22 cellular contexts compared by ENCODE assay signal in the genomic region with DNA sequence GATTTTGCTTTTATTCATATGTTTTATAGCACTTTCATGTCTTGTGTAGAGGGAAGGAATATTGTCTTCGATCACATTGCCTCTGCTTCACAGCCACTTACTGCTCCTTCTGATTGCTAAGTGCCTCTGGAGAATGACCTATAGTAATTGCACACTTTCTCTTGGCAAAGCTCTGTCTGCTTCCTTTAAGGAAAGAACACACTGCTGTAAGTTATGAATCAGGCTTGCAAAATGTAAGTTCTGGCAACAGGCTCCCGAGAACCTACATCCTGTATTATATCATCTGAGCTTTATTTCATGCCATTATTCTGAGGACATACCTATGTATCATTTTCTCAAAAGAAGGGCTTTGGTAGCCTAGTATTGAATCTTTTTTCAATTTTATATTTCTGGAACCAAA.
DNase-seq lines count a peak whose midpoint lies in the region; ATAC-seq and TF ChIP-seq lines count a peak whose summit lies in the region.
"Had no signal": no experiment of that assay in that cellular context is flagged by ENCODE, and none has a peak within 500 bp of the region (broad histone marks: within the 10 kb centered on the region; RNA-seq: fewer than 3 reads in every experiment).

No MANE protein-coding gene starts in this region.

- no peak overlapping the region for H3K27ac ChIP-seq in cardiac muscle cell
- H3K27ac ChIP-seq in heart right ventricle: no peak overlapping the region
- no peak overlapping the region for H3K27ac ChIP-seq in fibroblast of lung (ENCODE audit: insufficient read depth, low read length)
- H3K27ac ChIP-seq: body of pancreas, upper lobe of right lung had no signal

- no peak overlapping the region for H3K4me3 Mint-ChIP-seq in effector memory CD8-positive, alpha-beta T cell
- H3K4me3 Mint-ChIP-seq: CD8-positive, alpha-beta memory T cell; naive thymus-derived CD4-positive, alpha-beta T cell had no signal

- intact Hi-C loops in heart right ventricle (cut with DNase I): no loop called here

- H3K79me2 ChIP-seq in fibroblast of lung (ENCODE audit: control insufficient read depth, insufficient read depth, low read length): no peaks in the 10 kb centered on the region

- no peaks in the 10 kb centered on the region for H3K36me3 Mint-ChIP-seq in effector memory CD8-positive, alpha-beta T cell (ENCODE audit: insufficient read depth)
- H3K36me3 Mint-ChIP-seq: CD8-positive, alpha-beta memory T cell; naive thymus-derived CD4-positive, alpha-beta T cell had no signal

- H3K27me3 ChIP-seq in cardiac muscle cell (no peaks in the 10 kb centered on the region), heart right ventricle (no peaks in the 10 kb centered on the region), fibroblast of lung (ENCODE audit: control insufficient read depth, insufficient read depth, low read length) (no peaks in the 10 kb centered on the region)
- H3K27me3 ChIP-seq: body of pancreas, upper lobe of right lung had no signal

- H3K4me1 Mint-ChIP-seq in effector memory CD8-positive, alpha-beta T cell (ENCODE audit: low read depth in 2 of 2): no peaks in the 10 kb centered on the region
- H3K4me1 Mint-ChIP-seq: CD8-positive, alpha-beta memory T cell had no signal

- H3K36me3 ChIP-seq in cardiac muscle cell (no peaks in the 10 kb centered on the region), heart right ventricle (no peaks in the 10 kb centered on the region), fibroblast of lung (ENCODE audit: control insufficient read depth, insufficient read depth, low read length) (no peaks in the 10 kb centered on the region)
- H3K36me3 ChIP-seq: upper lobe of right lung had no signal

- TF ChIP-seq CTCF in cardiac muscle cell (IDR thresholded peaks at IDR 0.05; ENCODE audit: low read depth, low read length): no peak
- no peak for TF ChIP-seq CTCF in heart right ventricle (IDR thresholded peaks at IDR 0.05)
- TF ChIP-seq CTCF in fibroblast of lung (conservative IDR thresholded peaks at IDR 0.05 in 1 of 2, IDR thresholded peaks at IDR 0.05 in 1 of 2; ENCODE audit: low read depth in 1 of 2, low read length in 2 of 2): no peak

- no peak overlapping the region for H3K4me2 ChIP-seq in fibroblast of lung (ENCODE audit: extremely low read depth, insufficient read depth, low read length)

- H3K4me3 ChIP-seq in cardiac muscle cell (no peak overlapping the region), heart right ventricle (no peak overlapping the region), fibroblast of lung (replicated peaks in 1 of 4; ENCODE audit: control extremely low read depth in 1 of 4, insufficient read depth in 1 of 4, low read depth in 3 of 4, low read length in 4 of 4) (no peak overlapping the region)
- H3K4me3 ChIP-seq: body of pancreas, lung, upper lobe of right lung had no signal

- H3K9me3 ChIP-seq in cardiac muscle cell (ENCODE audit: low read depth): no peaks in the 10 kb centered on the region
- peaks cover 0 to 3% (median 0%) of the 10 kb centered on the region in 11 donors for H3K9me3 ChIP-seq in heart right ventricle
- no peaks in the 10 kb centered on the region for H3K9me3 ChIP-seq in fibroblast of lung (ENCODE audit: control insufficient read depth, insufficient read depth, low read depth, low read length)
- H3K9me3 ChIP-seq: body of pancreas, upper lobe of right lung had no signal

- H3K9ac ChIP-seq in fibroblast of lung (ENCODE audit: insufficient read depth, low read length): no peak overlapping the region

- no peaks in the 10 kb centered on the region for H4K20me1 ChIP-seq in fibroblast of lung (ENCODE audit: control insufficient read depth, extremely low read depth, insufficient read depth, low read length)

- H3K4me1 ChIP-seq in cardiac muscle cell (ENCODE audit: low read depth): no peaks in the 10 kb centered on the region
- H3K4me1 ChIP-seq in heart right ventricle: no peaks in the 10 kb centered on the region
- no peaks in the 10 kb centered on the region for H3K4me1 ChIP-seq in fibroblast of lung (ENCODE audit: control insufficient read depth, extremely low read depth, insufficient read depth, low read length)
- H3K4me1 ChIP-seq: body of pancreas, upper lobe of right lung had no signal

- no peaks in the 10 kb centered on the region for H3K27me3 Mint-ChIP-seq in effector memory CD8-positive, alpha-beta T cell
- H3K27me3 Mint-ChIP-seq: CD8-positive, alpha-beta memory T cell; naive thymus-derived CD4-positive, alpha-beta T cell; progenitor cell of endocrine pancreas had no signal

- DNase-seq in cardiac muscle cell (ENCODE audit: low read depth in 1 of 2, low spot score in 1 of 2) (peak; percentile 21 to 41), heart right ventricle (no peak), fibroblast of lung (ENCODE audit: low read depth in 2 of 2) (peak; percentile 52 to 77), 8988T (no peak), germinal center (ENCODE audit: low spot score) (no peak), Ammon's horn (ENCODE audit: low spot score) (no peak)
- no peak for DNase-seq in effector memory CD8-positive, alpha-beta T cell
- DNase-seq: activated CD4-positive, CD25-positive, alpha-beta regulatory T cell treated with anti-CD3 and anti-CD28 coated beads, Interleukin-2, amount 50 U/mL, for 72 hours; activated gamma-delta T cell; body of pancreas; CD8-positive, alpha-beta memory T cell; DND-41; foreskin melanocyte; KG1; naive thymus-derived CD4-positive, alpha-beta T cell; SHP77; stimulated activated CD4-positive, alpha-beta T cell treated with anti-CD3 and anti-CD28 coated beads, Interleukin-12 subunit alpha, Interleukin-12 subunit beta, amount 100 ng/mL, for 4 hours; stimulated activated naive CD4-positive, alpha-beta T cell treated with Interleukin-2 at 50 U/mL for 16 hours; upper lobe of right lung had no signal

- H3K9me3 Mint-ChIP-seq in effector memory CD8-positive, alpha-beta T cell: peaks cover 0 to 2% of the 10 kb centered on the region in 2 donors

- H2AFZ ChIP-seq in fibroblast of lung (ENCODE audit: low read length): no peak overlapping the region

- no peak overlapping the region for H3K27ac Mint-ChIP-seq in effector memory CD8-positive, alpha-beta T cell
- H3K27ac Mint-ChIP-seq: CD8-positive, alpha-beta memory T cell; naive thymus-derived CD4-positive, alpha-beta T cell; progenitor cell of endocrine pancreas had no signal

- ATAC-seq in heart right ventricle (no peak), SK-N-SH treated with all-trans-retinoic acid at 6 μM for 48 hours (peak; percentile 90)
- no peak for ATAC-seq in effector memory CD8-positive, alpha-beta T cell (replicated peaks)
- ATAC-seq: body of pancreas; naive thymus-derived CD4-positive, alpha-beta T cell; upper lobe of right lung had no signal

- WGBS in heart right ventricle, 2 donors: 58 to 69% methylated on average over 2 of the region's 2 CpGs

TF ChIP-seq in SK-N-SH treated with all-trans-retinoic acid at 6 μM for 48 hours, 23 proteins besides CTCF, POLR2A, EP300 and RAD21:
- TF ChIP-seq PPARA (CRISPR knock-in tag; IDR thresholded peaks at IDR 0.05; ENCODE audit: borderline replicate concordance) (no peak), ISL1 (CRISPR knock-in tag; IDR thresholded peaks at IDR 0.05) (0 out of 2 replicates have a peak, but pooled peaks have one; percentile 12), ZNF8 (CRISPR knock-in tag; IDR thresholded peaks at IDR 0.05) (no peak)

Comparison
In these comparisons a context has a peak if more than half of its experiments do, and no peak if none do; other contexts are left out.
1. DNase-seq: peak in cardiac muscle cell (2 of 2) and fibroblast of lung (2 of 2); none in heart right ventricle (0 of 2), 8988T (single experiment), germinal center (single experiment), Ammon's horn (single experiment) and effector memory CD8-positive, alpha-beta T cell (0 of 3).